ENCODE assay signal across 24 cellular contexts in the genomic region with DNA sequence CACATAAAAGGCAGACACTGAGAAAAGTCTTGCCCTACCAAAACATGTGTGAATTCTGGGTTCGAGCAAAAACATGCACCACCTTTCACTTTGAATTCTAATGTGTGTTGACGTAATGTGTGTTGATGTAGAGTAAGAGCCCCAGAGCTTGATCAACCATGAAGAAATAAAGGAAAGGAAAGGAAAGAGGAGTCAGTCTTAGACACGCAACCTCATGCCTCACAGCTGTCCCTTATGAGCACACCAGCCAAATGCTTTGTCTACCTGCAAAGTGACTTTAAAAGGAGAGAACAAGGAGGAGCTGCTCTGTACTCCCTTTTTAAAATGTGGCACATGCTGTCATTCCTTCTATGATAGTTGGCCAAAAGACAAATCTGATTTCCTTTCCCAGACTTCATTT.
DNase-seq lines count a peak whose midpoint lies in the region; ATAC-seq and TF ChIP-seq lines count a peak whose summit lies in the region.
"Had no signal": no experiment of that assay in that cellular context is flagged by ENCODE, and none has a peak within 500 bp of the region (broad histone marks: within the 10 kb centered on the region; RNA-seq: fewer than 3 reads in every experiment).

No MANE protein-coding gene starts in this region.

- H3K4me3 Mint-ChIP-seq in activated naive CD4-positive, alpha-beta T cell treated with anti-CD3 and anti-CD28 coated beads, Interleukin-2, amount 50 U/mL, for 24 hours: no peak overlapping the region
- H3K4me3 Mint-ChIP-seq in activated T-cell treated with anti-CD3 and anti-CD28 coated beads, Interleukin-2, amount 50 U/mL, for 72 hours: no peak overlapping the region
- H3K4me3 Mint-ChIP-seq: activated CD8-positive, alpha-beta T cell treated with anti-CD3 and anti-CD28 coated beads for 36 hours; activated T-helper 1 cell treated with anti-CD3 and anti-CD28 coated beads, Interleukin-12 subunit alpha, Interleukin-12 subunit beta, Interleukin-2, Interleukin-4 antibody, amounts not matched to agents 30 ng/mL and 10 ng/mL and 1 ng/mL, durations not matched to agents 14 hours and 24 hours and 36 hours; CD14-positive monocyte; central memory CD8-positive, alpha-beta T cell; natural killer cell treated with Interleukin-12 subunit alpha and Interleukin-12 subunit beta and Interleukin-15 and Interleukin-18, amount 100 ng/mL, for 72 hours had no signal

- H3K27ac Mint-ChIP-seq in activated naive CD4-positive, alpha-beta T cell treated with anti-CD3 and anti-CD28 coated beads, Interleukin-2, amount 50 U/mL, for 24 hours: peak overlapping the region; percentile 41
- H3K27ac Mint-ChIP-seq in activated T-cell treated with anti-CD3 and anti-CD28 coated beads, Interleukin-2, amount 50 U/mL, for 72 hours: no peak overlapping the region
- H3K27ac Mint-ChIP-seq: activated CD8-positive, alpha-beta T cell treated with anti-CD3 and anti-CD28 coated beads for 36 hours; CD14-positive monocyte; memory B cell; progenitor cell of endocrine pancreas had no signal

- no peak for TF ChIP-seq POLR2A in Peyer's patch (IDR thresholded peaks at IDR 0.05)

- no peak for TF ChIP-seq CTCF in Peyer's patch (IDR thresholded peaks at IDR 0.05)

- no peak overlapping the region for H3K27ac ChIP-seq in Peyer's patch
- H3K27ac ChIP-seq: GM23248, skin epidermis had no signal

- peaks cover 27% of the 10 kb centered on the region for H3K36me3 Mint-ChIP-seq in activated naive CD4-positive, alpha-beta T cell treated with anti-CD3 and anti-CD28 coated beads, Interleukin-2, amount 50 U/mL, for 24 hours
- peaks cover 18 to 57% of the 10 kb centered on the region in 2 donors for H3K36me3 Mint-ChIP-seq in activated T-cell treated with anti-CD3 and anti-CD28 coated beads, Interleukin-2, amount 50 U/mL, for 72 hours (ENCODE audit: insufficient read depth in 2 of 2)
- H3K36me3 Mint-ChIP-seq: memory B cell had no signal

- H3K9me3 Mint-ChIP-seq in activated naive CD4-positive, alpha-beta T cell treated with anti-CD3 and anti-CD28 coated beads, Interleukin-2, amount 50 U/mL, for 24 hours: no peaks in the 10 kb centered on the region
- H3K9me3 Mint-ChIP-seq in activated T-cell treated with anti-CD3 and anti-CD28 coated beads, Interleukin-2, amount 50 U/mL, for 72 hours: no peaks in the 10 kb centered on the region
- H3K9me3 Mint-ChIP-seq: activated CD8-positive, alpha-beta T cell treated with anti-CD3 and anti-CD28 coated beads for 36 hours; activated T-helper 1 cell treated with anti-CD3 and anti-CD28 coated beads, Interleukin-12 subunit alpha, Interleukin-12 subunit beta, Interleukin-2, Interleukin-4 antibody, amounts not matched to agents 30 ng/mL and 10 ng/mL and 1 ng/mL, durations not matched to agents 14 hours and 24 hours and 36 hours; CD14-positive monocyte; central memory CD8-positive, alpha-beta T cell; memory B cell; natural killer cell treated with Interleukin-12 subunit alpha and Interleukin-12 subunit beta and Interleukin-15 and Interleukin-18, amount 100 ng/mL, for 72 hours had no signal

- H3K9me3 ChIP-seq in Peyer's patch: no peaks in the 10 kb centered on the region

- DNase-seq in activated naive CD4-positive, alpha-beta T cell treated with anti-CD3 and anti-CD28 coated beads, Interleukin-2, amount 50 U/mL, for 16 hours: no peak
- no peak for DNase-seq in COLO829 (ENCODE audit: low spot score)
- DNase-seq in Peyer's patch: no peak
- no peak for DNase-seq in stimulated activated CD4-positive, alpha-beta T cell treated with anti-CD3 and anti-CD28 coated beads, Interleukin-4, amount 100 ng/mL, for 1 hour
- DNase-seq in activated T-cell treated with anti-CD3 and anti-CD28 coated beads, Interleukin-2, amount 50 U/mL, for 72 hours: no peak
- DNase-seq: activated CD8-positive, alpha-beta T cell treated with anti-CD3 and anti-CD28 coated beads for 36 hours; amygdala; effector CD4-positive, alpha-beta T cell; GM23248; IMR-90; islet precursor cell; NCI-H2029; NCI-H69; trophoblast cell had no signal

- no peaks in the 10 kb centered on the region for H3K36me3 ChIP-seq in Peyer's patch

- ATAC-seq in GM19452 (IDR thresholded peaks at IDR 0.05; ENCODE audit: unreplicated experiment) (peak; percentile 23), HG03354 (IDR thresholded peaks at IDR 0.05; ENCODE audit: poor library complexity, severe bottlenecking, unreplicated experiment) (peak; percentile 30)
- ATAC-seq in activated T-cell treated with anti-CD3 and anti-CD28 coated beads, Interleukin-2, amount 50 U/mL, for 72 hours (replicated peaks in 1 of 2): no peak
- ATAC-seq: activated CD8-positive, alpha-beta T cell treated with anti-CD3 and anti-CD28 coated beads for 36 hours; natural killer cell treated with Interleukin-12 subunit alpha and Interleukin-12 subunit beta and Interleukin-15 and Interleukin-18, amount 100 ng/mL, for 72 hours had no signal

- peaks cover 7% of the 10 kb centered on the region for H3K4me1 Mint-ChIP-seq in activated naive CD4-positive, alpha-beta T cell treated with anti-CD3 and anti-CD28 coated beads, Interleukin-2, amount 50 U/mL, for 24 hours
- peaks cover 14% of the 10 kb centered on the region for H3K4me1 Mint-ChIP-seq in activated T-cell treated with anti-CD3 and anti-CD28 coated beads, Interleukin-2, amount 50 U/mL, for 72 hours (ENCODE audit: low read depth)

- no peaks in the 10 kb centered on the region for H3K4me1 ChIP-seq in Peyer's patch

- H3K27me3 ChIP-seq in Peyer's patch: no peaks in the 10 kb centered on the region

- no peaks in the 10 kb centered on the region for H3K27me3 Mint-ChIP-seq in activated naive CD4-positive, alpha-beta T cell treated with anti-CD3 and anti-CD28 coated beads, Interleukin-2, amount 50 U/mL, for 24 hours
- no peaks in the 10 kb centered on the region for H3K27me3 Mint-ChIP-seq in activated T-cell treated with anti-CD3 and anti-CD28 coated beads, Interleukin-2, amount 50 U/mL, for 72 hours (ENCODE audit: low read depth)
- H3K27me3 Mint-ChIP-seq: activated CD8-positive, alpha-beta T cell treated with anti-CD3 and anti-CD28 coated beads for 36 hours; central memory CD8-positive, alpha-beta T cell; natural killer cell treated with Interleukin-12 subunit alpha and Interleukin-12 subunit beta and Interleukin-15 and Interleukin-18, amount 100 ng/mL, for 72 hours had no signal

- H3K4me3 ChIP-seq in Peyer's patch: no peak overlapping the region
- H3K4me3 ChIP-seq: GM23248, skin epidermis had no signal

Comparison
In these comparisons a context has a peak if more than half of its experiments do, and no peak if none do; other contexts are left out.
1. ATAC-seq: peak in GM19452 (single experiment) and HG03354 (single experiment); none in activated T-cell treated with anti-CD3 and anti-CD28 coated beads, Interleukin-2, amount 50 U/mL, for 72 hours (0 of 2).